Comparison of ENCODE assay signal across 1 cellular context in the genomic region with DNA sequence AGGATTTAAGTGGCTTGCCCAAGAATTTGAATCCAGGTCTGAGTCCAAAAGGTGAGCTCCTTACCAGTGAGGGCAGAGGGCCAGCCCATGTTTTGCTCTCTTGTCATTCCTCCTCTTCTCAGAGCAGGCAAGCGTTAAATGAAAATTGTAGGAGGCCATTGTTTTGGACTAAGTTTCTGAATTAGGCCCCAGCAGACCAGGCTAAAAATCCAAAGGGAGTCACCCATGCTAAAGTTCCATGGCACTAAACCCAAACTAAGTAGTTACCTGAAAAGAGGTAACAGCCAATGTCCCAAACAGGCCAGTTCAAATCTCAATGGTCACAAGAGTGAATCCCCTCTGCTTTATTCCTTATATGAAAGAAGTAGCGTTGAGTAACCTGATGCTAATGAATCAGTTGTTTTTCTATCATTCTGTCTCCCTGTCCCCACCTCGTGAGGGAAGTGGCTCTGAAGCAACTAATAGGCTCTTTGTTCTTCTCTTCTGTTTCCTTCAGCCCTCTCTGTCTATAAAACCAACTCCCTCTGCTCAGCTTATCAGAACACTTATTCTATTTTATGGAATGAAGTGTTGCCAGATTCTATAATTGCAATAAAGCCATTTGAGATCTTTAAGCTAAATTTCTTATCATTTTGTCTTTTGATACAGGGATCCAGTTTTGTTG.
TF ChIP-seq lines count a peak whose summit lies in the region.

No MANE protein-coding gene starts in this region.

TF ChIP-seq in GM12878, 131 proteins besides CTCF, POLR2A, EP300 and RAD21 (continued from another document):
- TF ChIP-seq ZBTB40 (IDR thresholded peaks at IDR 0.05; ENCODE audit: borderline replicate concordance) = no peak
